ENCODE assay signal across 9 cellular contexts in genomic region chr5:181259283-181259682, GRCh38. TPM values are rescaled to one million over a fixed set of nuclear protein-coding genes. Genes with fewer than 3 reads are reported as not detected.
A peak's percentile ranks its signal among the peaks of the same experiment; 100 is the strongest.
DNase-seq lines count a peak whose midpoint lies in the region; ATAC-seq, FAIRE-seq and TF ChIP-seq lines count a peak whose summit lies in the region.
"Had no signal": no experiment of that assay in that cellular context is flagged by ENCODE, and none has a peak within 500 bp of the region (broad histone marks: within the 10 kb centered on the region; RNA-seq: fewer than 3 reads in every experiment).

No MANE protein-coding gene starts in this region.

- peaks cover 32% of the 10 kb centered on the region for H3K4me1 ChIP-seq in muscle layer of colon (ENCODE audit: insufficient read depth, low read length)

- no peak for FAIRE-seq in bronchial epithelial cell (lab: Jason Lieb, UNC)

- 0 out of 2 replicates have a peak, but pooled peaks have one; percentile 7 for TF ChIP-seq CTCF in 22Rv1 (IDR thresholded peaks at IDR 0.05)
- TF ChIP-seq CTCF in HL-60 (IDR thresholded peaks at IDR 0.05; ENCODE audit: insufficient read depth, low read length) = no peak
- TF ChIP-seq CTCF in bronchial epithelial cell (IDR thresholded peaks at IDR 0.05; ENCODE audit: insufficient read depth, low read length, severe bottlenecking) = no peak

- H3K4me3 ChIP-seq in HL-60 (replicated peaks; ENCODE audit: insufficient read depth, low read length) (peak overlapping the region; percentile 79), bronchial epithelial cell (ENCODE audit: low read depth, low read length) (peak overlapping the region; percentile 74), muscle layer of colon (ENCODE audit: low read depth in 1 of 2, low read length in 2 of 2) (peak overlapping the region; percentile 98 to 99)

- intact Hi-C loops in sciatic nerve (cut with DNase I) = no loop called here

- H3K9ac ChIP-seq in muscle layer of colon (ENCODE audit: low read length) = peak overlapping the region; percentile 96

- H3K36me3 ChIP-seq in bronchial epithelial cell (ENCODE audit: control insufficient read depth, insufficient read depth, low read length) = peaks cover 4% of the 10 kb centered on the region
- H3K36me3 ChIP-seq in muscle layer of colon (ENCODE audit: insufficient read depth, low read length) = peaks cover 17% of the 10 kb centered on the region

- H3K27me3 ChIP-seq in HL-60 (ENCODE audit: insufficient read depth, poor library complexity, severe bottlenecking) = no peaks in the 10 kb centered on the region
- no peaks in the 10 kb centered on the region for H3K27me3 ChIP-seq in bronchial epithelial cell (ENCODE audit: control insufficient read depth, insufficient read depth, low read length)
- no peaks in the 10 kb centered on the region for H3K27me3 ChIP-seq in muscle layer of colon (ENCODE audit: control insufficient read depth in 1 of 2, insufficient read depth in 2 of 2, low read length in 2 of 2)

- H3K27ac ChIP-seq in 22Rv1 = peak overlapping the region; percentile 7; the same call in 1 of the 2 replicates
- no peak overlapping the region; the same call in 1 of the 2 replicates for H3K27ac ChIP-seq in HL-60 (replicated peaks)
- no peak overlapping the region for H3K27ac ChIP-seq in muscle layer of colon (ENCODE audit: low read depth, low read length)

- DNase-seq in HL-60 (ENCODE audit: low read depth in 1 of 2, low spot score in 1 of 2) = no peak
- DNase-seq in bronchial epithelial cell (ENCODE audit: low read depth) = no peak
- DNase-seq in DMS79 treated with DMSO at 0.1 percent for 48 hours (lab: John Stamatoyannopoulos, UW) = no peak
- no peak for DNase-seq in NCI-H146 treated with DMSO at 0.1 percent for 48 hours (lab: John Stamatoyannopoulos, UW; ENCODE audit: unreplicated experiment)
- no peak for DNase-seq in sciatic nerve (ENCODE audit: low spot score)
- no peak for DNase-seq in NCI-H82 (lab: John Stamatoyannopoulos, UW)
- DNase-seq: occipital lobe had no signal

- no peaks in the 10 kb centered on the region for H3K9me3 ChIP-seq in muscle layer of colon (ENCODE audit: low read length)

- no peak for ATAC-seq in sciatic nerve

RNA-seq across cellular contexts. Expression of gene TRIM52, which starts 1.7 kb away (rescaled TPM):
- total RNA-seq in bronchial epithelial cell (1.3 and 2.2 TPM in 2 replicates), sciatic nerve (14.1 TPM)

RNA-seq across cellular contexts. Expression of gene RACK1, which starts 15.6 kb away (rescaled TPM):
- total RNA-seq in bronchial epithelial cell = 5,806 and 7,283 TPM in 2 replicates
- total RNA-seq in sciatic nerve = 1,122 TPM

RNA-seq across cellular contexts. Expression of gene TRIM41, which starts 36.2 kb away (rescaled TPM):
- total RNA-seq in bronchial epithelial cell = 10.3 and 26.0 TPM in 2 replicates
- 24.6 TPM for total RNA-seq in sciatic nerve

RNA-seq across cellular contexts. Expression of gene TRIM7, which starts 54.3 kb away (rescaled TPM):
- total RNA-seq in bronchial epithelial cell (20.8 and 35.7 TPM in 2 replicates), sciatic nerve (3.2 TPM)
